ENCODE assay signal across 17 cellular contexts in the genomic region with DNA sequence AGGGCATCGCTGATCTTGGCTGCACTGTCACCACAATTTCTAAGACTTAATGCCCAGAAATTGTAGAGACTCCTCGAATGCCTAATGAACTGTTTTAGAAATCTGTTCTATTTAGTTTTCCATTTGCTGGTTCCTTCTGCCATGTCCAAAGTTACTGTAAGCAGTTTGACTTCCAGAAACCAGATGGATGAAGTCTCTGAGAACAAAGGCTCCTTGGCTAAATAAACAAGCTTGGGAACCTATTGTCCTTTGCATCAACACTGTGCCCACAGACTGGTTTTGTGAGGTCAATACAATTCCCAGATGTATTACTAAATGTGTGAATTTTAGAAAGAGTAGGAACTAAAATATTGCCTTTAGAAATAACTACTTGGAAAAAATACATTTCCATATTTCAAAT.
A peak's percentile ranks its signal among the peaks of the same experiment; 100 is the strongest.
DNase-seq lines count a peak whose midpoint lies in the region; TF ChIP-seq lines count a peak whose summit lies in the region.
"Had no signal": no experiment of that assay in that cellular context is flagged by ENCODE, and none has a peak within 500 bp of the region (broad histone marks: within the 10 kb centered on the region; RNA-seq: fewer than 3 reads in every experiment).

No MANE protein-coding gene starts in this region.

- no peak for TF ChIP-seq CTCF in osteocyte (IDR thresholded peaks at IDR 0.05)

- peaks cover 25% of the 10 kb centered on the region for H3K4me1 Mint-ChIP-seq in osteocyte (ENCODE audit: unreplicated experiment)
- H3K4me1 Mint-ChIP-seq in activated CD4-positive, alpha-beta T cell treated with anti-CD3 and anti-CD28 coated beads, Interleukin-2, amount 10 ng/mL, durations not matched to agents 24 days and 14 days = no peaks in the 10 kb centered on the region

- peak overlapping the region; percentile 18 for H3K27ac Mint-ChIP-seq in osteocyte (ENCODE audit: unreplicated experiment)
- no peak overlapping the region for H3K27ac Mint-ChIP-seq in activated CD4-positive, alpha-beta T cell treated with anti-CD3 and anti-CD28 coated beads, Interleukin-2, amount 10 ng/mL, durations not matched to agents 24 days and 14 days

- H3K4me3 ChIP-seq in adipocyte (ENCODE audit: low read length) = no peak overlapping the region
- H3K4me3 ChIP-seq: PC-9, SJCRH30 had no signal

- no peaks in the 10 kb centered on the region for H3K9me3 ChIP-seq in adipocyte (ENCODE audit: control insufficient read depth, low read length)
- H3K9me3 ChIP-seq: SJCRH30 had no signal

- peaks cover 27% of the 10 kb centered on the region for H3K4me1 ChIP-seq in adipocyte (ENCODE audit: control insufficient read depth, insufficient read depth, low read length)

- no peaks in the 10 kb centered on the region for H3K36me3 ChIP-seq in adipocyte (ENCODE audit: control insufficient read depth, insufficient read depth, low read length, severe bottlenecking)
- H3K36me3 ChIP-seq: SJCRH30 had no signal

- H3K27me3 Mint-ChIP-seq in osteocyte (ENCODE audit: unreplicated experiment) = no peaks in the 10 kb centered on the region
- no peaks in the 10 kb centered on the region for H3K27me3 Mint-ChIP-seq in activated CD4-positive, alpha-beta T cell treated with anti-CD3 and anti-CD28 coated beads, Interleukin-2, amount 10 ng/mL, durations not matched to agents 24 days and 14 days

- no peak overlapping the region for H3K9ac ChIP-seq in adipocyte (ENCODE audit: low read length)
- H3K9ac ChIP-seq: KMS-11 had no signal

- intact Hi-C loops in activated CD4-positive, alpha-beta T cell treated with anti-CD3 and anti-CD28 coated beads, Interleukin-2, amount 10 ng/mL, durations not matched to agents 24 days and 14 days (cut with micrococcal nuclease) = no loop called here

- H3K36me3 Mint-ChIP-seq in osteocyte (ENCODE audit: unreplicated experiment) = no peaks in the 10 kb centered on the region
- H3K36me3 Mint-ChIP-seq in activated CD4-positive, alpha-beta T cell treated with anti-CD3 and anti-CD28 coated beads, Interleukin-2, amount 10 ng/mL, durations not matched to agents 24 days and 14 days (ENCODE audit: low read depth) = no peaks in the 10 kb centered on the region

- H3K4me3 Mint-ChIP-seq in osteocyte (ENCODE audit: unreplicated experiment) = no peak overlapping the region
- no peak overlapping the region for H3K4me3 Mint-ChIP-seq in activated CD4-positive, alpha-beta T cell treated with anti-CD3 and anti-CD28 coated beads, Interleukin-2, amount 10 ng/mL, durations not matched to agents 24 days and 14 days

- DNase-seq in G401 (ENCODE audit: low spot score) (peak; percentile 8), adipocyte (ENCODE audit: low read depth) (peak; percentile 8), fibroblast of gingiva (ENCODE audit: low read depth) (peak; percentile 80), osteocyte (ENCODE audit: extremely low spot score, unreplicated experiment) (no peak), NCI-H1105 treated with DMSO at 0.1 percent for 48 hours (lab: John Stamatoyannopoulos, UW) (no peak), iPS-NIHi11 (ENCODE audit: low spot score) (no peak)
- DNase-seq in activated CD4-positive, alpha-beta T cell treated with anti-CD3 and anti-CD28 coated beads, Interleukin-2, amount 10 ng/mL, durations not matched to agents 24 days and 14 days = no peak
- DNase-seq: ACHN, AML-193, EL, MM.1S, NCI-H1105, NCI-H1694 treated with DMSO at 0.1 percent for 48 hours, NCI-H526 treated with DMSO at 0.1 percent for 48 hours, PC-9, SJCRH30 had no signal

- H3K27me3 ChIP-seq in adipocyte (replicated peaks; ENCODE audit: control insufficient read depth, insufficient read depth, low read length) = no peaks in the 10 kb centered on the region
- H3K27me3 ChIP-seq: SJCRH30 had no signal

- no peaks in the 10 kb centered on the region for H3K9me3 Mint-ChIP-seq in osteocyte (ENCODE audit: unreplicated experiment)
- H3K9me3 Mint-ChIP-seq in activated CD4-positive, alpha-beta T cell treated with anti-CD3 and anti-CD28 coated beads, Interleukin-2, amount 10 ng/mL, durations not matched to agents 24 days and 14 days = no peaks in the 10 kb centered on the region

- in situ Hi-C loops in G401 (cut with HindIII; ENCODE audit: low sequenced_read_pairs) = no loop called here

Comparison
In these comparisons a context has a peak if more than half of its experiments do, and no peak if none do; other contexts are left out.
1. DNase-seq: peak in G401 (single experiment), adipocyte (single experiment) and fibroblast of gingiva (single experiment); none in osteocyte (single experiment), NCI-H1105 treated with DMSO at 0.1 percent for 48 hours (single experiment), activated CD4-positive, alpha-beta T cell treated with anti-CD3 and anti-CD28 coated beads, Interleukin-2, amount 10 ng/mL, durations not matched to agents 24 days and 14 days (single experiment) and iPS-NIHi11 (single experiment).